Comparison of ENCODE assay signal across 1 cellular context in genomic region chr7:148218603-148219002, GRCh38.
TF ChIP-seq lines count a peak whose summit lies in the region.

No MANE protein-coding gene starts in this region.

TF ChIP-seq in SK-N-SH, 30 proteins besides CTCF, POLR2A, EP300 and RAD21 (continued from another document):
- no peak for TF ChIP-seq CHD2 (IDR thresholded peaks at IDR 0.05; ENCODE audit: low read length, partially characterized antibody)
